13 cellular contexts compared by ENCODE assay signal in genomic region chr10:28681345-28681763, GRCh38. TPM values are rescaled to one million over a fixed set of nuclear protein-coding genes. Genes with fewer than 3 reads are reported as not detected.
DNase-seq lines count a peak whose midpoint lies in the region; ATAC-seq, FAIRE-seq and TF ChIP-seq lines count a peak whose summit lies in the region.
"Had no signal": no experiment of that assay in that cellular context is flagged by ENCODE, and none has a peak within 500 bp of the region (broad histone marks: within the 10 kb centered on the region; RNA-seq: fewer than 3 reads in every experiment).

No MANE protein-coding gene starts in this region.

- H3K9ac ChIP-seq in KMS-11 = no peak overlapping the region; the same call in 1 of the 2 replicates
- peak overlapping the region in 1 of 2 experiments; percentile 12; a peak in 1 of 4 replicates for H3K9ac ChIP-seq in K562 (ENCODE audit: insufficient read depth in 1 of 2, low read depth in 2 of 2, low read length in 2 of 2)

- no peak for ATAC-seq in K562
- ATAC-seq in effector memory CD8-positive, alpha-beta T cell (replicated peaks) = no peak
- ATAC-seq: activated CD4-positive, alpha-beta T cell treated with anti-CD3 and anti-CD28 coated beads for 36 hours; activated T-helper 17 cell treated with anti-CD3 and anti-CD28 coated beads, Interleukin-2, amount 50 U/mL, for 72 hours had no signal

- H3K4me1 Mint-ChIP-seq in effector memory CD8-positive, alpha-beta T cell (ENCODE audit: low read depth in 2 of 2) = peaks cover 18 to 23% of the 10 kb centered on the region in 2 donors

- peaks cover 70% of the 10 kb centered on the region in 2 donors for H3K27me3 Mint-ChIP-seq in effector memory CD8-positive, alpha-beta T cell

- H3K9me3 ChIP-seq in K562 (replicated peaks; ENCODE audit: control insufficient read depth, insufficient read depth, low read depth, low read length) = no peaks in the 10 kb centered on the region
- H3K9me3 ChIP-seq in spleen = no peaks in the 10 kb centered on the region

- H3K9me1 ChIP-seq in K562 (ENCODE audit: control insufficient read depth, insufficient read depth, low read length) = no peaks in the 10 kb centered on the region

- H3K4me1 ChIP-seq in KMS-11 (ENCODE audit: low read depth, poor library complexity, severe bottlenecking) = peaks cover 37% of the 10 kb centered on the region
- H3K4me1 ChIP-seq in K562 (replicated peaks in 1 of 2; ENCODE audit: control insufficient read depth in 2 of 2, insufficient read depth in 2 of 2, low read length in 2 of 2) = peaks cover 27 to 33% of the 10 kb centered on the region in 2 experiments
- H3K4me1 ChIP-seq in spleen = peaks cover 0 to 49% (median 37%) of the 10 kb centered on the region in 6 donors

- H3K4me2 ChIP-seq in KMS-11 = peak overlapping the region; percentile 92
- peak overlapping the region; percentile 27; the same call in 1 of the 2 replicates for H3K4me2 ChIP-seq in K562 (ENCODE audit: insufficient read depth, low read length)

- H3K36me3 Mint-ChIP-seq in effector memory CD8-positive, alpha-beta T cell (ENCODE audit: insufficient read depth) = no peaks in the 10 kb centered on the region

- no peak for TF ChIP-seq RAD21 in K562 (CRISPR knock-in tag; conservative IDR thresholded peaks at IDR 0.05 in 1 of 2, IDR thresholded peaks at IDR 0.05 in 1 of 2)

- no peak for TF ChIP-seq POLR2A in K562 (conservative IDR thresholded peaks at IDR 0.05)
- no peak for TF ChIP-seq POLR2A in spleen (IDR thresholded peaks at IDR 0.05)

- H3K27ac ChIP-seq in KMS-11 (peak overlapping the region; percentile 59; the same call in 1 of the 2 replicates), K562 (ENCODE audit: extremely low read depth, low read depth, low read length) (no peak overlapping the region), spleen (no peak overlapping the region)

- H3K9me3 Mint-ChIP-seq in effector memory CD8-positive, alpha-beta T cell = no peaks in the 10 kb centered on the region
- H3K9me3 Mint-ChIP-seq: activated T-helper 17 cell treated with anti-CD3 and anti-CD28 coated beads, Interleukin-2, amount 50 U/mL, for 72 hours; central memory CD8-positive, alpha-beta T cell had no signal

- TF ChIP-seq EP300 in K562 (IDR thresholded peaks at IDR 0.05; ENCODE audit: low read length) = no peak

- H3K79me2 ChIP-seq in KMS-11 (ENCODE audit: insufficient read depth, low read depth) = peaks cover 23% of the 10 kb centered on the region; the same call in 1 of the 2 replicates
- peaks cover 61% of the 10 kb centered on the region for H3K79me2 ChIP-seq in K562 (ENCODE audit: control insufficient read depth, insufficient read depth, low read length)

- H4K20me1 ChIP-seq in KMS-11 (ENCODE audit: insufficient read depth) (peaks cover 3% of the 10 kb centered on the region; the same call in 1 of the 2 replicates), K562 (replicated peaks; ENCODE audit: control insufficient read depth, insufficient read depth, low read length) (peaks cover 39% of the 10 kb centered on the region)

- WGBS in K562 (ENCODE audit: insufficient coverage, low coverage, missing lambda C conversion rate) = 51% methylated on average over 5 of the region's 5 CpGs
- 60 to 87% (median 76%) methylated on average over 5 of the region's 5 CpGs for WGBS in spleen, 5 donors

- H2AFZ ChIP-seq in KMS-11 (ENCODE audit: low read depth) = no peak overlapping the region
- H2AFZ ChIP-seq in K562 (ENCODE audit: low read depth, low read length) = no peak overlapping the region

- H3K36me3 ChIP-seq in KMS-11 (ENCODE audit: insufficient read depth) (no peaks in the 10 kb centered on the region; the same call in 1 of the 2 replicates), K562 (ENCODE audit: control insufficient read depth, insufficient read depth, low read length) (peaks cover 40% of the 10 kb centered on the region), spleen (peaks cover 0 to 12% (median 0%) of the 10 kb centered on the region in 6 donors)

- H3K27me3 ChIP-seq in KMS-11 (ENCODE audit: insufficient read depth, low read depth) = no peaks in the 10 kb centered on the region; the same call in 1 of the 2 replicates
- H3K27me3 ChIP-seq in K562 (ENCODE audit: control insufficient read depth in 2 of 2, insufficient read depth in 2 of 2, low read length in 2 of 2) = no peaks in the 10 kb centered on the region
- H3K27me3 ChIP-seq in spleen (replicated peaks in 1 of 7) = peaks cover 0 to 63% (median 30%) of the 10 kb centered on the region in 7 donors

- FAIRE-seq in K562 (lab: Jason Lieb, UNC) = peak; percentile 52

- POLR2A ChIA-PET in K562 (lab: Yijun Ruan, JAX) = interaction anchor here (0.8 to 1.4 kb wide), 6 partner anchors 9 to 216 kb away, joined by 3 to 5 read pairs (median 3); no protein-coding TSS in a partner anchor

- DNase-seq in K562 (ENCODE audit: extremely low read depth in 1 of 4, low spot score in 3 of 4) (no peak), kidney tubule cell (ENCODE audit: low spot score) (peak; percentile 55), spleen (no peak), GF-D8 (lab: John Stamatoyannopoulos, UW) (no peak), H4 (ENCODE audit: low spot score) (no peak)
- no peak for DNase-seq in effector memory CD8-positive, alpha-beta T cell
- DNase-seq in stimulated activated naive CD4-positive, alpha-beta T cell treated with Interleukin-2 at 50 U/mL for 16 hours (lab: John Stamatoyannopoulos, UW) = no peak
- DNase-seq: activated CD4-positive, alpha-beta T cell treated with anti-CD3 and anti-CD28 coated beads for 36 hours; DMS153; NCI-H510A treated with DMSO at 0.1 percent for 48 hours had no signal

- intact Hi-C loops in K562 (cut with micrococcal nuclease) = no loop called here
- intact Hi-C loops in spleen (cut with DNase I; ENCODE audit: low total_unique reads) = no loop called here

- CTCF ChIA-PET in K562 (lab: Yijun Ruan, JAX; ENCODE audit: low intra/inter-chr PET ratio) = no interaction called here

- BruUV-seq in K562 (replicated peaks; lab: Mats Ljungman, UMichigan) = no TSS peak

- no peak overlapping the region for H3K4me3 ChIP-seq in KMS-11 (IDR thresholded peaks at IDR 0.05; ENCODE audit: insufficient read depth, low read depth, low read length)
- peak overlapping the region; percentile 78; the same call in 1 of the 2 replicates for H3K4me3 ChIP-seq in K562
- H3K4me3 ChIP-seq in spleen = peak overlapping the region in 7 of 8 donors; percentile 4 to 87 (median 78)

- TF ChIP-seq CTCF in KMS-11 (conservative IDR thresholded peaks at IDR 0.05; ENCODE audit: low read depth, low read length) (no peak), K562 (IDR thresholded peaks at IDR 0.05 in 2 of 3, conservative IDR thresholded peaks at IDR 0.05 in 1 of 3; ENCODE audit: insufficient read depth in 2 of 3, low read depth in 1 of 3, low read length in 3 of 3) (no peak), spleen (IDR thresholded peaks at IDR 0.05 in 8 of 11, conservative IDR thresholded peaks at IDR 0.05 in 3 of 11) (no peak)

- no peak overlapping the region for H3K4me3 Mint-ChIP-seq in effector memory CD8-positive, alpha-beta T cell
- H3K4me3 Mint-ChIP-seq: activated CD4-positive, alpha-beta T cell treated with anti-CD3 and anti-CD28 coated beads for 36 hours; activated T-helper 17 cell treated with anti-CD3 and anti-CD28 coated beads, Interleukin-2, amount 50 U/mL, for 72 hours; central memory CD8-positive, alpha-beta T cell had no signal

- in situ Hi-C loops in K562 (cut with MboI) = no loop called here

- no peak overlapping the region for H3K27ac Mint-ChIP-seq in effector memory CD8-positive, alpha-beta T cell
- H3K27ac Mint-ChIP-seq: activated CD4-positive, alpha-beta T cell treated with anti-CD3 and anti-CD28 coated beads for 36 hours; activated T-helper 17 cell treated with anti-CD3 and anti-CD28 coated beads, Interleukin-2, amount 50 U/mL, for 72 hours had no signal

TF ChIP-seq in K562, 482 proteins besides CTCF, POLR2A, EP300 and RAD21:
- no peak for TF ChIP-seq TBL1XR1 (IDR thresholded peaks at IDR 0.05; ENCODE audit: low read length in 2 of 2)
- peak; percentile 5 for TF ChIP-seq SAP30 (IDR thresholded peaks at IDR 0.05; ENCODE audit: borderline replicate concordance, insufficient read depth, low read depth, low read length, poor library complexity, severe bottlenecking)

RNA-seq across cellular contexts. Expression of gene BAMBI, which starts 4.0 kb away (rescaled TPM):
- 24.8 and 28.2 TPM in 2 replicates for total RNA-seq in K562 (2011; cell fraction: chromatin; rRNA removed; ENCODE audit: low replicate concordance)
- 17.6 and 25.8 TPM in 2 replicates for total RNA-seq in K562 (2011; cell fraction: nucleolus; rRNA removed)
- total RNA-seq in K562 (2011; cell fraction: nucleoplasm; rRNA removed) = 17.6 and 19.4 TPM in 2 replicates
- total RNA-seq in K562 (2014; rRNA removed) = 21.8 TPM in 2 replicates
- total RNA-seq in K562 (2014; rRNA removed; fragmentation: Illumina TruSeq; extraction: Trizol) = 13.5 and 14.8 TPM in 2 replicates
- 18.9 and 19.2 TPM in 2 replicates for total RNA-seq in K562 (2015; rRNA removed; fragmentation: Illumina TruSeq; extraction: Trizol)
- 18.7 and 20.1 TPM in 2 replicates for total RNA-seq in K562 (2021)
- 7.2 and 7.7 TPM in 2 replicates for polyA plus RNA-seq in K562 (2011; rRNA removed)
- polyA plus RNA-seq in K562 (2011; cell fraction: cytosol; rRNA removed) = 6.9 and 11.4 TPM in 2 replicates
- polyA plus RNA-seq in K562 (2011; cell fraction: nucleus; rRNA removed) = 21.3 and 26.7 TPM in 2 replicates
- polyA plus RNA-seq in K562 (2012) = 13.5 and 15.2 TPM in 2 replicates
- 10.9 and 11.6 TPM in 2 replicates for polyA plus RNA-seq in K562 (2014; fragmentation: Illumina TruSeq; extraction: Trizol)
- polyA plus RNA-seq in K562 (2014; fragmentation: Nextera tagmentation; extraction: Ambion mirVana) = 1 to 10 TPM; 2.0 to 2.9 TPM
- polyA plus RNA-seq in K562 (2014; rRNA removed) = 13.2 and 13.6 TPM in 2 replicates
- 6.0 and 6.4 TPM in 2 replicates for polyA minus RNA-seq in K562 (2011; rRNA and poly(A)+ RNA removed)
- polyA minus RNA-seq in K562 (2011; cell fraction: cytosol; rRNA and poly(A)+ RNA removed) = 4.6 and 6.2 TPM in 2 replicates
- polyA minus RNA-seq in K562 (2011; cell fraction: nucleus; rRNA and poly(A)+ RNA removed) = 9.3 and 13.3 TPM in 2 replicates
- total RNA-seq in spleen = 10 to 100 TPM; 10.6 to 38.0 (median 19.7) TPM
- 1 to 10 TPM; 3.9 to 7.4 (median 4.9) TPM for polyA plus RNA-seq in spleen
- total RNA-seq in H4 (2014; rRNA removed; shearing (Covaris generic)) = 51.3 and 58.9 TPM in 2 replicates
- total RNA-seq: activated T-helper 17 cell treated with anti-CD3 and anti-CD28 coated beads, Interleukin-2, amount 50 U/mL, for 72 hours had no signal
